Comparison of ENCODE assay signal across 11 cellular contexts in genomic region chr14:61470954-61471279, GRCh38.
DNase-seq lines count a peak whose midpoint lies in the region; ATAC-seq and TF ChIP-seq lines count a peak whose summit lies in the region.
"Had no signal": no experiment of that assay in that cellular context is flagged by ENCODE, and none has a peak within 500 bp of the region (broad histone marks: within the 10 kb centered on the region; RNA-seq: fewer than 3 reads in every experiment).

No MANE protein-coding gene starts in this region.

- H3K27ac ChIP-seq in adrenal gland (peak overlapping the region; percentile 52 to 89 (median 82)), mesendoderm (ENCODE audit: low read depth, low read length) (no peak overlapping the region), tibial artery (peak overlapping the region; percentile 48 to 63)
- H3K27ac ChIP-seq: ovary had no signal

- no peaks in the 10 kb centered on the region for H3K79me1 ChIP-seq in mesendoderm (ENCODE audit: low read length)

- H2AK5ac ChIP-seq in mesendoderm (ENCODE audit: low read length), result no peak overlapping the region

- no peak for DNase-seq in activated T-cell treated with anti-CD3 and anti-CD28 coated beads, Interleukin-2, amount 50 U/mL, for 4 hours
- DNase-seq in activated T-cell treated with anti-CD3 and anti-CD28 coated beads for 4 hours (no peak), adrenal gland (peak in 1 of 7 donors; percentile 41), mesendoderm (no peak), tibial artery (no peak), foreskin melanocyte (no peak)
- DNase-seq: stimulated activated naive CD4-positive, alpha-beta T cell treated with Interleukin-2 at 50 U/mL for 16 hours had no signal

- no peaks in the 10 kb centered on the region for H3K79me2 ChIP-seq in mesendoderm (ENCODE audit: control insufficient read depth, insufficient read depth, low read length)

- no peak overlapping the region for H2BK15ac ChIP-seq in mesendoderm (replicated peaks; ENCODE audit: low read depth)

- no peak overlapping the region for H4K5ac ChIP-seq in mesendoderm (ENCODE audit: low read length)

- no peak overlapping the region for H2BK5ac ChIP-seq in mesendoderm (ENCODE audit: low read length)

- H3K27me3 Mint-ChIP-seq in activated T-cell treated with anti-CD3 and anti-CD28 coated beads, Interleukin-2, amount 50 U/mL, for 4 hours (ENCODE audit: low read depth), result no peaks in the 10 kb centered on the region

- ATAC-seq in activated T-cell treated with anti-CD3 and anti-CD28 coated beads, Interleukin-2, amount 50 U/mL, for 4 hours, result no peak
- no peak for ATAC-seq in GM21737 (IDR thresholded peaks at IDR 0.05; ENCODE audit: unreplicated experiment)
- ATAC-seq in HG02571 (IDR thresholded peaks at IDR 0.05; ENCODE audit: unreplicated experiment), result no peak
- ATAC-seq: activated CD4-positive, CD25-positive, alpha-beta regulatory T cell treated with anti-CD3 and anti-CD28 coated beads, Interleukin-2, amount 50 U/mL, for 24 hours had no signal

- no peak overlapping the region for H3K4ac ChIP-seq in mesendoderm (ENCODE audit: low read depth, low read length)

- no peak overlapping the region for H3K9ac ChIP-seq in mesendoderm (ENCODE audit: low read length)

- H3K18ac ChIP-seq in mesendoderm (ENCODE audit: low read length), result no peak overlapping the region

- H3K36me3 ChIP-seq in adrenal gland (replicated peaks in 1 of 2) (no peaks in the 10 kb centered on the region), mesendoderm (ENCODE audit: control insufficient read depth, insufficient read depth, low read length) (no peaks in the 10 kb centered on the region), tibial artery (no peaks in the 10 kb centered on the region)
- H3K36me3 ChIP-seq: ovary had no signal

- no peak for TF ChIP-seq POLR2A in adrenal gland (IDR thresholded peaks at IDR 0.05)

- no peak overlapping the region for H3K4me2 ChIP-seq in mesendoderm (ENCODE audit: low read length)

- peaks cover 88% of the 10 kb centered on the region for H3K4me1 Mint-ChIP-seq in activated T-cell treated with anti-CD3 and anti-CD28 coated beads, Interleukin-2, amount 50 U/mL, for 4 hours (ENCODE audit: low read depth)

- no peaks in the 10 kb centered on the region for H3K27me3 ChIP-seq in adrenal gland
- no peaks in the 10 kb centered on the region for H3K27me3 ChIP-seq in mesendoderm (ENCODE audit: insufficient read depth, low read length, poor library complexity)
- H3K27me3 ChIP-seq in tibial artery, result no peaks in the 10 kb centered on the region
- H3K27me3 ChIP-seq: ovary had no signal

- intact Hi-C loops in adrenal gland (cut with DNase I), result loop anchor here (10.0 kb wide), 2 partner anchors 84 to 224 kb away; partner anchors contain the start of gene HIF1A (in 2 of the 2)
- intact Hi-C loops in tibial artery (cut with DNase I; ENCODE audit: low total_unique reads), result loop anchor here (5.0 to 10.0 kb wide), 2 partner anchors 74 to 226 kb away; partner anchors contain the start of gene HIF1A

- peak overlapping the region; percentile 44 for H3K56ac ChIP-seq in mesendoderm (ENCODE audit: low read length)

- peak overlapping the region; percentile 80 for H3K4me3 Mint-ChIP-seq in activated T-cell treated with anti-CD3 and anti-CD28 coated beads, Interleukin-2, amount 50 U/mL, for 4 hours

- TF ChIP-seq CTCF in adrenal gland (IDR thresholded peaks at IDR 0.05) (no peak), tibial artery (IDR thresholded peaks at IDR 0.05) (no peak)

- no peak overlapping the region for H4K8ac ChIP-seq in mesendoderm (ENCODE audit: low read depth, low read length)

- H3K4me3 ChIP-seq in adrenal gland (no peak overlapping the region), mesendoderm (ENCODE audit: low read length) (no peak overlapping the region), tibial artery (no peak overlapping the region)

- no peak overlapping the region for H3K23ac ChIP-seq in mesendoderm (ENCODE audit: low read length)

- no peak overlapping the region for H2BK120ac ChIP-seq in mesendoderm (ENCODE audit: low read depth, low read length)

- no peaks in the 10 kb centered on the region for H3K9me3 ChIP-seq in adrenal gland (replicated peaks in 1 of 3)
- H3K9me3 ChIP-seq in tibial artery, result no peaks in the 10 kb centered on the region
- H3K9me3 ChIP-seq: ovary had no signal

- peaks cover 38% of the 10 kb centered on the region for H3K36me3 Mint-ChIP-seq in activated T-cell treated with anti-CD3 and anti-CD28 coated beads, Interleukin-2, amount 50 U/mL, for 4 hours (ENCODE audit: insufficient read depth)

- peaks cover 14 to 57% of the 10 kb centered on the region in 2 donors for H3K4me1 ChIP-seq in adrenal gland (replicated peaks in 1 of 2)
- peaks cover 8% of the 10 kb centered on the region for H3K4me1 ChIP-seq in mesendoderm (ENCODE audit: control insufficient read depth, low read depth, low read length)
- H3K4me1 ChIP-seq in tibial artery, result peaks cover 0 to 50% (median 22%) of the 10 kb centered on the region in 4 donors

- H3K9me3 Mint-ChIP-seq in activated T-cell treated with anti-CD3 and anti-CD28 coated beads, Interleukin-2, amount 50 U/mL, for 4 hours, result peaks cover 3% of the 10 kb centered on the region

- 60 to 88% (median 67%) methylated on average over 2 of the region's 2 CpGs for WGBS in adrenal gland, 4 donors
- WGBS in mesendoderm (ENCODE audit: extremely low coverage, insufficient coverage, low lambda C conversion rate), result no CpG with 5 or more reads among the region's 2 CpGs
